ENCODE assay signal across 9 cellular contexts in genomic region chr1:160539896-160540858, GRCh38. TPM values are rescaled to one million over a fixed set of nuclear protein-coding genes. Genes with fewer than 3 reads are reported as not detected.
DNase-seq lines count a peak whose midpoint lies in the region; ATAC-seq and TF ChIP-seq lines count a peak whose summit lies in the region.
"Had no signal": no experiment of that assay in that cellular context is flagged by ENCODE, and none has a peak within 500 bp of the region (broad histone marks: within the 10 kb centered on the region; RNA-seq: fewer than 3 reads in every experiment).

No MANE protein-coding gene starts in this region.

- POLR2A ChIA-PET in MCF 10A (lab: Yijun Ruan, JAX) = interaction anchor here (0.6 kb wide), 1 partner anchor 24 kb away, joined by 3 read pairs; no protein-coding TSS in a partner anchor

- no peak for DNase-seq in mammary epithelial cell
- no peak for DNase-seq in MCF 10A (ENCODE audit: unreplicated experiment)
- peak in 2 of 3 donors; percentile 75 to 84 for DNase-seq in Peyer's patch
- peak in 1 of 2 donors; percentile 60 for DNase-seq in central memory CD8-positive, alpha-beta T cell (ENCODE audit: low spot score in 2 of 2)
- peak; percentile 40 for DNase-seq in stimulated activated CD4-positive, alpha-beta T cell treated with anti-CD3 and anti-CD28 coated beads, Interleukin-1b, Interleukin-23, amount 100 ng/mL, for 48 hours
- DNase-seq in cerebellum (ENCODE audit: low spot score) = no peak
- DNase-seq in NCI-H2227 (lab: John Stamatoyannopoulos, UW; ENCODE audit: unreplicated experiment) = no peak

- H3K9me3 ChIP-seq in mammary epithelial cell (replicated peaks; ENCODE audit: insufficient read depth, low read length) (peaks cover 1% of the 10 kb centered on the region), Peyer's patch (peaks cover 0 to 8% (median 0%) of the 10 kb centered on the region in 4 donors)

- in situ Hi-C loops in mammary epithelial cell (cut with MboI; ENCODE audit: low sequenced_read_pairs in 2 of 2) = no loop called here

- H2AFZ ChIP-seq in mammary epithelial cell (ENCODE audit: low read depth, low read length) = peak overlapping the region; percentile 10

- H3K4me1 ChIP-seq in mammary epithelial cell (ENCODE audit: insufficient read depth, low read length) (peaks cover 15% of the 10 kb centered on the region), Peyer's patch (peaks cover 3 to 54% (median 19%) of the 10 kb centered on the region in 4 donors)

- dilution Hi-C loops in mammary epithelial cell (cut with HindIII; ENCODE audit: low sequenced_read_pairs) = no loop called here

- H3K27ac Mint-ChIP-seq in MCF 10A (ENCODE audit: low read depth, unreplicated experiment) = no peak overlapping the region
- peak overlapping the region; percentile 94 for H3K27ac Mint-ChIP-seq in central memory CD8-positive, alpha-beta T cell (ENCODE audit: low read depth)

- no peaks in the 10 kb centered on the region for H3K79me2 ChIP-seq in mammary epithelial cell (ENCODE audit: insufficient read depth, low read length)

- peak in 1 of 2 donors; percentile 22 for TF ChIP-seq POLR2A in Peyer's patch (IDR thresholded peaks at IDR 0.05)

- H3K36me3 ChIP-seq in mammary epithelial cell (ENCODE audit: insufficient read depth, low read length) (no peaks in the 10 kb centered on the region), Peyer's patch (no peaks in the 10 kb centered on the region)

- peaks cover 7% of the 10 kb centered on the region for H3K4me1 Mint-ChIP-seq in MCF 10A (ENCODE audit: insufficient read depth, unreplicated experiment)
- peaks cover 57% of the 10 kb centered on the region for H3K4me1 Mint-ChIP-seq in central memory CD8-positive, alpha-beta T cell

- no peak overlapping the region for H3K9ac ChIP-seq in mammary epithelial cell (ENCODE audit: insufficient read depth, low read length)

- no peak overlapping the region for H3K4me2 ChIP-seq in mammary epithelial cell (ENCODE audit: insufficient read depth, low read depth, low read length)

- intact Hi-C loops in mammary epithelial cell (cut with micrococcal nuclease) = no loop called here
- intact Hi-C loops in MCF 10A (cut with micrococcal nuclease) = no loop called here

- WGBS in mammary epithelial cell (ENCODE audit: low coverage, missing lambda C conversion rate) = 71% methylated on average over 10 of the region's 11 CpGs

- H3K4me3 Mint-ChIP-seq in MCF 10A (ENCODE audit: unreplicated experiment) = no peak overlapping the region
- H3K4me3 Mint-ChIP-seq in central memory CD8-positive, alpha-beta T cell = peak overlapping the region; percentile 60

- CTCF ChIA-PET in mammary epithelial cell (lab: Charles Lee; ENCODE audit: low non-redundant PET) = no interaction called here
- CTCF ChIA-PET in MCF 10A (lab: Yijun Ruan, JAX) = interaction anchor here (0.5 to 1.4 kb wide), 9 partner anchors 10 to 669 kb away, joined by 3 to 4 read pairs (median 3); no protein-coding TSS in a partner anchor

- no peak overlapping the region for H3K4me3 ChIP-seq in mammary epithelial cell (replicated peaks in 1 of 3; ENCODE audit: insufficient read depth in 1 of 3, low read depth in 2 of 3, low read length in 3 of 3)
- H3K4me3 ChIP-seq in Peyer's patch = no peak overlapping the region

- peaks cover 10% of the 10 kb centered on the region for H3K9me3 Mint-ChIP-seq in MCF 10A (ENCODE audit: unreplicated experiment)
- peaks cover 1% of the 10 kb centered on the region for H3K9me3 Mint-ChIP-seq in central memory CD8-positive, alpha-beta T cell

- H3K27ac ChIP-seq in mammary epithelial cell (ENCODE audit: insufficient read depth, low read depth, low read length) (no peak overlapping the region), Peyer's patch (peak overlapping the region; percentile 70 to 83 (median 77))

- peak; percentile 82 for ATAC-seq in HG03039 (IDR thresholded peaks at IDR 0.05; ENCODE audit: unreplicated experiment)
- ATAC-seq in central memory CD8-positive, alpha-beta T cell (replicated peaks; ENCODE audit: extremely low read depth, poor library complexity, severe bottlenecking) = peak; percentile 95

- TF ChIP-seq CTCF in mammary epithelial cell (conservative IDR thresholded peaks at IDR 0.05 in 1 of 2, IDR thresholded peaks at IDR 0.05 in 1 of 2; ENCODE audit: extremely low read depth in 1 of 2, insufficient read depth in 1 of 2, low read depth in 1 of 2, low read length in 2 of 2) (no peak), MCF 10A (IDR thresholded peaks at IDR 0.05; ENCODE audit: unreplicated experiment) (no peak), Peyer's patch (IDR thresholded peaks at IDR 0.05) (no peak)

- no peaks in the 10 kb centered on the region for H3K36me3 Mint-ChIP-seq in MCF 10A (ENCODE audit: insufficient read depth, unreplicated experiment)
- peaks cover 17% of the 10 kb centered on the region for H3K36me3 Mint-ChIP-seq in central memory CD8-positive, alpha-beta T cell (ENCODE audit: insufficient read depth)

- BruUV-seq in mammary epithelial cell (replicated peaks; lab: Mats Ljungman, UMichigan) (no TSS peak), MCF 10A (replicated peaks; lab: Mats Ljungman, UMichigan) (no TSS peak)

- H3K27me3 ChIP-seq in mammary epithelial cell (ENCODE audit: insufficient read depth, low read length) (no peaks in the 10 kb centered on the region), Peyer's patch (no peaks in the 10 kb centered on the region)

- H4K20me1 ChIP-seq in mammary epithelial cell (ENCODE audit: insufficient read depth, low read length) = no peaks in the 10 kb centered on the region

- no peaks in the 10 kb centered on the region for H3K27me3 Mint-ChIP-seq in MCF 10A (ENCODE audit: insufficient read depth, unreplicated experiment)
- H3K27me3 Mint-ChIP-seq in central memory CD8-positive, alpha-beta T cell = no peaks in the 10 kb centered on the region

RNA-seq across cellular contexts. Expression of gene SLAMF6, which starts 17.1 kb away (rescaled TPM):
- total RNA-seq in mammary epithelial cell (not detected), MCF 10A (2022) (not detected in 2 replicates), Peyer's patch (10 to 100 TPM in 1 of 4 donors, 1 to 10 TPM in 2, under 1 TPM in 1; 0.57 to 10.7 (median 5.2) TPM), cerebellum (not detected)
- not detected for polyA plus RNA-seq in mammary epithelial cell
- polyA minus RNA-seq in mammary epithelial cell = not detected
- total RNA-seq: astrocyte had no signal

RNA-seq across cellular contexts. Expression of gene CD84, which starts 39.1 kb away (rescaled TPM):
- total RNA-seq in mammary epithelial cell (not detected), MCF 10A (2022) (not detected in 2 replicates), Peyer's patch (10 to 100 TPM in 1 of 4 donors, 1 to 10 TPM in 3; 2.7 to 24.8 (median 5.2) TPM), cerebellum (2.1 TPM)
- not detected for polyA plus RNA-seq in mammary epithelial cell
- polyA minus RNA-seq in mammary epithelial cell = not detected
- total RNA-seq: astrocyte had no signal

Comparison
In these comparisons a context has a peak if more than half of its experiments do, and no peak if none do; other contexts are left out.
1. DNase-seq: peak in Peyer's patch (2 of 3) and stimulated activated CD4-positive, alpha-beta T cell treated with anti-CD3 and anti-CD28 coated beads, Interleukin-1b, Interleukin-23, amount 100 ng/mL, for 48 hours (single experiment); none in mammary epithelial cell (single experiment), MCF 10A (single experiment), cerebellum (single experiment) and NCI-H2227 (single experiment).